In the genomic region with DNA sequence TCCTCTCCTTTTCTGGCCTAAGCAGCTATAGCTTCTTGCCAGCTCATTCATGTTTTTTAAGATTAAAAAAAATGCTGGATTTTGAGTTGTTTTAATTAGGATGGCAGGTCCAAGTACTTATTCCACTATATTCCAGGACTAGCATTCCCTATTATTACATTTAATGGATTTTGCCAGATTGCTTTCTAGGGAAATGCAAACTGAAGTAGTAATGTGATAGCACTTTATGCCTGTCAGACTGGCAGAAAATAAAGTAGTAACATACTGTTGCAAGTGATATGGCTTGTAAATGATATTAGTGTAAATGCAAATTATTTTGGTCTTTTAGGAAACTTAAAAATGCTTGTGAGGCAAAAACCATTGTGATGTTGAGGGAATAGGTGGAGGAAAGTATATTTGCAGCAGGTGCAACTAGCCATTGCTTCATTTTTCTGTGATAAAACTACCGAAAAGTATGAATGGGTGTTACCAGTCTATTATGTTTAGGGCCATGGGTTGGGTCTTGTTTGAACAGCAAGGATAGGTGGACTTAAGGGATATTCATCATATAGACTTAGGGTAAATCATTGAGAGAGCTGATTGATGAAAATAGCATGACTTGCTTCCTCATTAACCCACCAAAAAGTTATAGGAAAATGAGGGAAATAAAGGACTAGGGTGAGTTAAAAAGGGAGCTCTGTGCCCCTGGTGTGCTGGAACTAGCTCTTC, we compare ENCODE assay signal across 30 cellular contexts. TPM values are rescaled to one million over a fixed set of nuclear protein-coding genes. Genes with fewer than 3 reads are reported as not detected.
DNase-seq lines count a peak whose midpoint lies in the region; TF ChIP-seq lines count a peak whose summit lies in the region.
"Had no signal": no experiment of that assay in that cellular context is flagged by ENCODE, and none has a peak within 500 bp of the region (broad histone marks: within the 10 kb centered on the region; RNA-seq: fewer than 3 reads in every experiment).

No MANE protein-coding gene starts in this region.

- no peak overlapping the region for H2BK120ac ChIP-seq in trophoblast cell (ENCODE audit: insufficient read depth, low read length, poor library complexity)

- peaks cover 8% of the 10 kb centered on the region for H3K79me2 ChIP-seq in trophoblast cell (ENCODE audit: control insufficient read depth, insufficient read depth, low read length, poor library complexity)

- no peak overlapping the region for H3K4me3 ChIP-seq in HEK293 (ENCODE audit: low read depth, low read length)
- no peak overlapping the region for H3K4me3 ChIP-seq in trophoblast cell (ENCODE audit: low read depth, low read length)
- H3K4me3 ChIP-seq: esophagus squamous epithelium, heart left ventricle, lung, ovary, SJSA1, skin epidermis had no signal

- POLR2A ChIA-PET in HEK293 (lab: Yijun Ruan, JAX): no interaction called here

- no peak overlapping the region for H3K18ac ChIP-seq in trophoblast cell (ENCODE audit: low read length)

- no peak overlapping the region for H2BK5ac ChIP-seq in trophoblast cell (ENCODE audit: low read depth, low read length, poor library complexity)

- DNase-seq in NCI-H2107 treated with DMSO at 0.1 percent for 48 hours (lab: John Stamatoyannopoulos, UW; ENCODE audit: unreplicated experiment) (peak; percentile 34), NCI-H2107 (lab: John Stamatoyannopoulos, UW) (no peak), NCI-H69 (lab: John Stamatoyannopoulos, UW) (peak; percentile 71), trophoblast cell (no peak), NCI-H2227 (lab: John Stamatoyannopoulos, UW; ENCODE audit: unreplicated experiment) (no peak), SW480 (ENCODE audit: low spot score) (no peak)
- DNase-seq in stimulated activated CD4-positive, alpha-beta T cell treated with anti-CD3 and anti-CD28 coated beads, Interleukin-4, amount 100 ng/mL, for 1 hour: no peak
- DNase-seq: 8988T; activated CD4-positive, alpha-beta T cell treated with anti-CD3 and anti-CD28 coated beads, Interleukin-2, amount 10 ng/mL, durations not matched to agents 24 days and 14 days; activated CD8-positive, alpha-beta memory T cell treated with anti-CD3 and anti-CD28 coated beads for 24 hours; activated effector memory CD4-positive, alpha-beta T cell treated with Interleukin-2 at 50 U/mL for 16 hours; activated T-cell treated with anti-CD3 and anti-CD28 coated beads for 4 hours; amygdala; brain microvascular endothelial cell; cerebellar nuclear complex; esophagus squamous epithelium; foreskin melanocyte; HCEC 1CT; heart left ventricle; IMR-90; NCI-H187; OCI-M1; ovary; retina; stimulated activated naive CD4-positive, alpha-beta T cell had no signal

- no peak overlapping the region for H2AK5ac ChIP-seq in trophoblast cell (ENCODE audit: low read length)

- no peak overlapping the region for H3K23ac ChIP-seq in trophoblast cell (ENCODE audit: low read length)

- H3K27me3 ChIP-seq in trophoblast cell (ENCODE audit: insufficient read depth, low read length): no peaks in the 10 kb centered on the region
- H3K27me3 ChIP-seq: brain microvascular endothelial cell, esophagus squamous epithelium, heart left ventricle, ovary, SJSA1 had no signal

- H3K4ac ChIP-seq in trophoblast cell (ENCODE audit: low read depth, low read length): peak overlapping the region; percentile 55

- WGBS in trophoblast cell (ENCODE audit: extremely low coverage, insufficient coverage, insufficient read length): no CpG with 5 or more reads among the region's 1 CpG

- H3K4me1 ChIP-seq in HEK293 (ENCODE audit: control insufficient read depth, insufficient read depth, low read length) (peaks cover 69% of the 10 kb centered on the region), trophoblast cell (ENCODE audit: control insufficient read depth in 1 of 2, insufficient read depth in 2 of 2, low read length in 2 of 2) (peaks cover 0 to 2% of the 10 kb centered on the region in 2 experiments)

- H2BK12ac ChIP-seq in trophoblast cell (ENCODE audit: low read length): no peak overlapping the region

- H4K8ac ChIP-seq in trophoblast cell (ENCODE audit: low read depth, low read length): no peak overlapping the region

- no peak overlapping the region for H2AFZ ChIP-seq in trophoblast cell (ENCODE audit: insufficient read depth, low read length, poor library complexity)

- TF ChIP-seq CTCF in HEK293 (tag by site-specific recombination; IDR thresholded peaks at IDR 0.05): no peak

- no peak overlapping the region for H3K4me2 ChIP-seq in trophoblast cell (ENCODE audit: low read length)

- H3K36me3 ChIP-seq in HEK293 (ENCODE audit: control insufficient read depth in 2 of 2, insufficient read depth in 1 of 2, low read length in 2 of 2) (no peaks in the 10 kb centered on the region), trophoblast cell (ENCODE audit: control insufficient read depth in 1 of 2, insufficient read depth in 2 of 2, low read length in 2 of 2) (peaks cover 0 to 3% of the 10 kb centered on the region in 2 experiments)
- H3K36me3 ChIP-seq: brain microvascular endothelial cell, esophagus squamous epithelium, heart left ventricle, ovary, SJSA1 had no signal

- no peak overlapping the region for H3K27ac ChIP-seq in HEK293 (ENCODE audit: extremely low read depth, low read depth, low read length)
- no peak overlapping the region for H3K27ac ChIP-seq in trophoblast cell (ENCODE audit: low read depth, low read length)
- H3K27ac ChIP-seq: brain microvascular endothelial cell, esophagus squamous epithelium, heart left ventricle, ovary, RWPE1, SJSA1, skin epidermis had no signal

- H3K9me3 ChIP-seq in HEK293 (ENCODE audit: control insufficient read depth, insufficient read depth, low read depth, low read length): no peaks in the 10 kb centered on the region
- H3K9me3 ChIP-seq in trophoblast cell (ENCODE audit: insufficient read depth, low read depth, low read length): no peaks in the 10 kb centered on the region
- H3K9me3 ChIP-seq: esophagus squamous epithelium, heart left ventricle, ovary, SJSA1 had no signal

- no peak overlapping the region for H3K9ac ChIP-seq in trophoblast cell (ENCODE audit: low read length)

- no peaks in the 10 kb centered on the region for H3K79me1 ChIP-seq in trophoblast cell (ENCODE audit: low read length)

- CTCF ChIA-PET in HEK293 (lab: Yijun Ruan, JAX): no interaction called here

- no peak overlapping the region for H4K12ac ChIP-seq in trophoblast cell (ENCODE audit: low read depth, low read length)

- H4K91ac ChIP-seq in trophoblast cell (ENCODE audit: low read depth, low read length): no peak overlapping the region

- no peak overlapping the region for H3K14ac ChIP-seq in trophoblast cell (ENCODE audit: low read length)

TF ChIP-seq in HEK293, 187 proteins besides CTCF, POLR2A, EP300 and RAD21:
- TF ChIP-seq ZNF473 (tag by site-specific recombination; IDR thresholded peaks at IDR 0.05) (no peak), ZSCAN23 (tag by site-specific recombination; IDR thresholded peaks at IDR 0.05) (no peak), KLF1 (tag by site-specific recombination; IDR thresholded peaks at IDR 0.05) (peak; percentile 13; the same call in 1 of the 2 replicates)
- TF ChIP-seq, protein P1, sequence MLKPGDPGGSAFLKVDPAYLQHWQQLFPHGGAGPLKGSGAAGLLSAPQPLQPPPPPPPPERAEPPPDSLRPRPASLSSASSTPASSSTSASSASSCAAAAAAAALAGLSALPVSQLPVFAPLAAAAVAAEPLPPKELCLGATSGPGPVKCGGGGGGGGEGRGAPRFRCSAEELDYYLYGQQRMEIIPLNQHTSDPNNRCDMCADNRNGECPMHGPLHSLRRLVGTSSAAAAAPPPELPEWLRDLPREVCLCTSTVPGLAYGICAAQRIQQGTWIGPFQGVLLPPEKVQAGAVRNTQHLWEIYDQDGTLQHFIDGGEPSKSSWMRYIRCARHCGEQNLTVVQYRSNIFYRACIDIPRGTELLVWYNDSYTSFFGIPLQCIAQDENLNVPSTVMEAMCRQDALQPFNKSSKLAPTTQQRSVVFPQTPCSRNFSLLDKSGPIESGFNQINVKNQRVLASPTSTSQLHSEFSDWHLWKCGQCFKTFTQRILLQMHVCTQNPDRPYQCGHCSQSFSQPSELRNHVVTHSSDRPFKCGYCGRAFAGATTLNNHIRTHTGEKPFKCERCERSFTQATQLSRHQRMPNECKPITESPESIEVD (tag by site-specific recombination; IDR thresholded peaks at IDR 0.05): peak; percentile 95

RNA-seq across cellular contexts. Expression of a gene that starts 19.9 kb away (rescaled TPM):
- polyA plus RNA-seq in trophoblast cell (2013): 16.3 and 17.2 TPM in 2 replicates

Comparison
In these comparisons a context has a peak if more than half of its experiments do, and no peak if none do; other contexts are left out.
1. DNase-seq: peak in NCI-H2107 treated with DMSO at 0.1 percent for 48 hours (single experiment) and NCI-H69 (single experiment); none in NCI-H2107 (single experiment), trophoblast cell (0 of 2), NCI-H2227 (single experiment), SW480 (single experiment) and stimulated activated CD4-positive, alpha-beta T cell treated with anti-CD3 and anti-CD28 coated beads, Interleukin-4, amount 100 ng/mL, for 1 hour (single experiment).